17 cellular contexts compared by ENCODE assay signal in the genomic region with DNA sequence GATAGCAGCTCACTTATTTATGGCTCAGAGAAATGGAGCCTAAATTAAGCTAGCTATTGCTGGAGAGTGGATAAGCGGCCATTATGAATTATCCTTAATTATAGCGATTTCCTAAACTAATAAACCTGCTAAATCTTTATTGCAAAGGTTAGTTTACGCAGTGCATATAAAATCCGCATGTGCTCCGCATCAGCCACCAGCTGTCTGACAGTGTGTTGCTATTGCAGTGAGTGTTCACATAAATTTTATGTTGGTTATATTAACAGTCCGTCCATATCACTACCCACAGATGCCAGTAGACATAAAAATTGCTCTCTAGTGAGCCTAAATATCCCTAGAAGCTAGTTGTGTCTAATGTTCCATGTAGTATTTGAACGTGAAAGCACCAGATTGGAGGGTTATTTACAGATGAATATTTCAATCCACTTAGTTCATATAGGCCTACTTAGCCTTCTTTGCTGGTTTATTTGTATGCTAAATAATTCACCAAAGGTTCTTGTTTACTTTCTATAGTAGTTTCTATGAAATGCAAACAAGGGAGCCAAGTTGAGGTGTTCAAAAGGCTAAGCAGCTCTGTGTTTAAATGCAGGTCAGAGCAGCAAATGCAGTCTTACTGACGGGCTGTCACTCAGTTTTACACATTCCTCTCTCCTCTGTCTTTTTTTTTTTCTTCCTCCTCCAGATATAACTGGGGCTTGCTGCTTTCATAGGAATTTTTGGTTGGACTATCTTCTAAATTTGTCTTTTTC.
"Had no signal": no experiment of that assay in that cellular context is flagged by ENCODE, and none has a peak within 500 bp of the region (broad histone marks: within the 10 kb centered on the region; RNA-seq: fewer than 3 reads in every experiment).

No MANE protein-coding gene starts in this region.

- H3K9me3 ChIP-seq: gastroesophageal sphincter, heart right ventricle, neutrophil, sigmoid colon, spleen, thoracic aorta, upper lobe of left lung had no signal

- H3K36me3 Mint-ChIP-seq: activated naive CD8-positive, alpha-beta T cell treated with anti-CD3 and anti-CD28 coated beads for 36 hours; natural killer cell treated with Interleukin-12 subunit alpha and Interleukin-12 subunit beta and Interleukin-15 and Interleukin-18, amount 100 ng/mL, for 72 hours had no signal

- ATAC-seq: gastroesophageal sphincter; stimulated activated memory B cell treated with anti-CD40 and anti-IgM and Interleukin-4, amounts not matched to agents 10 μg/mL and 1 μg/mL and 100 μg/mL, for 72 hours had no signal

- H3K9me3 Mint-ChIP-seq: activated naive CD8-positive, alpha-beta T cell treated with anti-CD3 and anti-CD28 coated beads for 36 hours; dendritic cell treated with granulocyte-macrophage colony-stimulating factor and Interleukin-4, amounts not matched to agents 40 ng/mL and 50 ng/mL, for 4 days; natural killer cell treated with Interleukin-12 subunit alpha and Interleukin-12 subunit beta and Interleukin-15 and Interleukin-18, amount 100 ng/mL, for 72 hours; stimulated activated memory B cell treated with anti-CD40 and anti-IgM and Interleukin-4, amounts not matched to agents 10 μg/mL and 1 μg/mL and 100 μg/mL, for 72 hours had no signal

- H3K4me3 ChIP-seq: cardiac muscle cell, gastroesophageal sphincter, heart right ventricle, sigmoid colon, spleen, thoracic aorta, upper lobe of left lung had no signal

- H3K27ac Mint-ChIP-seq: activated naive CD8-positive, alpha-beta T cell treated with anti-CD3 and anti-CD28 coated beads for 36 hours; dendritic cell treated with granulocyte-macrophage colony-stimulating factor and Interleukin-4, amounts not matched to agents 40 ng/mL and 50 ng/mL, for 4 days; immature natural killer cell; natural killer cell treated with Interleukin-12 subunit alpha and Interleukin-12 subunit beta and Interleukin-15 and Interleukin-18, amount 100 ng/mL, for 72 hours; stimulated activated memory B cell treated with anti-CD40 and anti-IgM and Interleukin-4, amounts not matched to agents 10 μg/mL and 1 μg/mL and 100 μg/mL, for 72 hours had no signal

- DNase-seq: activated CD4-positive, alpha-beta T cell treated with anti-CD3 and anti-CD28 coated beads, Interleukin-2, amount 50 U/mL, for 4 hours; activated naive CD8-positive, alpha-beta T cell treated with anti-CD3 and anti-CD28 coated beads for 36 hours; amniotic stem cell; effector CD8-positive, alpha-beta T cell; heart right ventricle; immature natural killer cell; sigmoid colon; spleen; stimulated activated CD4-positive, alpha-beta T cell treated with anti-CD3 and anti-CD28 coated beads, Interleukin-4, amount 100 ng/mL, for 4 hours; upper lobe of left lung had no signal

- H3K36me3 ChIP-seq: cardiac muscle cell, heart right ventricle, neutrophil, sigmoid colon, thoracic aorta, upper lobe of left lung had no signal

- H3K27me3 ChIP-seq: cardiac muscle cell, gastroesophageal sphincter, heart right ventricle, neutrophil, sigmoid colon, spleen, upper lobe of left lung had no signal

- H3K4me1 Mint-ChIP-seq: activated naive CD8-positive, alpha-beta T cell treated with anti-CD3 and anti-CD28 coated beads for 36 hours; immature natural killer cell had no signal

- H3K27ac ChIP-seq: cardiac muscle cell, gastroesophageal sphincter, neutrophil, sigmoid colon, spleen, thoracic aorta, upper lobe of left lung had no signal

- H3K4me3 Mint-ChIP-seq: activated naive CD8-positive, alpha-beta T cell treated with anti-CD3 and anti-CD28 coated beads for 36 hours; dendritic cell treated with granulocyte-macrophage colony-stimulating factor and Interleukin-4, amounts not matched to agents 40 ng/mL and 50 ng/mL, for 4 days; immature natural killer cell; natural killer cell treated with Interleukin-12 subunit alpha and Interleukin-12 subunit beta and Interleukin-15 and Interleukin-18, amount 100 ng/mL, for 72 hours; stimulated activated memory B cell treated with anti-CD40 and anti-IgM and Interleukin-4, amounts not matched to agents 10 μg/mL and 1 μg/mL and 100 μg/mL, for 72 hours had no signal

- H3K27me3 Mint-ChIP-seq: activated naive CD8-positive, alpha-beta T cell treated with anti-CD3 and anti-CD28 coated beads for 36 hours; dendritic cell treated with granulocyte-macrophage colony-stimulating factor and Interleukin-4, amounts not matched to agents 40 ng/mL and 50 ng/mL, for 4 days; natural killer cell treated with Interleukin-12 subunit alpha and Interleukin-12 subunit beta and Interleukin-15 and Interleukin-18, amount 100 ng/mL, for 72 hours; stimulated activated memory B cell treated with anti-CD40 and anti-IgM and Interleukin-4, amounts not matched to agents 10 μg/mL and 1 μg/mL and 100 μg/mL, for 72 hours had no signal

- H3K4me1 ChIP-seq: spleen had no signal
